21 cellular contexts compared by ENCODE assay signal in genomic region chr22:45999379-45999971, GRCh38. TPM values are rescaled to one million over a fixed set of nuclear protein-coding genes. Genes with fewer than 3 reads are reported as not detected.
A peak's percentile ranks its signal among the peaks of the same experiment; 100 is the strongest.
DNase-seq lines count a peak whose midpoint lies in the region; ATAC-seq and TF ChIP-seq lines count a peak whose summit lies in the region.
"Had no signal": no experiment of that assay in that cellular context is flagged by ENCODE, and none has a peak within 500 bp of the region (broad histone marks: within the 10 kb centered on the region; RNA-seq: fewer than 3 reads in every experiment).

No MANE protein-coding gene starts in this region.

- no peak for TF ChIP-seq CTCF in lower lobe of right lung (IDR thresholded peaks at IDR 0.05)

- H3K36me3 ChIP-seq in lower lobe of right lung = no peaks in the 10 kb centered on the region
- H3K36me3 ChIP-seq: BE2C, neural progenitor cell, right lobe of liver, thoracic aorta had no signal

- ATAC-seq in lower lobe of right lung (no peak), HG03095 (IDR thresholded peaks at IDR 0.05; ENCODE audit: unreplicated experiment) (no peak)
- ATAC-seq: activated naive CD8-positive, alpha-beta T cell treated with anti-CD3 and anti-CD28 coated beads, Interleukin-2, amount 50 U/mL, for 24 hours; activated T-cell treated with anti-CD3 and anti-CD28 coated beads, Interleukin-2, amount 50 U/mL, for 4 hours; GM23338; right lobe of liver had no signal

- no peak overlapping the region for H3K4me3 ChIP-seq in lower lobe of right lung
- H3K4me3 ChIP-seq: GM23338, neural progenitor cell, right lobe of liver, thoracic aorta had no signal

- peaks cover 82% of the 10 kb centered on the region for H3K4me1 ChIP-seq in lower lobe of right lung

- H3K27ac ChIP-seq in lower lobe of right lung = peak overlapping the region; percentile 31
- H3K27ac ChIP-seq: epithelial cell of prostate, neural progenitor cell, thoracic aorta had no signal

- in situ Hi-C loops in G401 (cut with HindIII; ENCODE audit: low sequenced_read_pairs) = no loop called here

- no peaks in the 10 kb centered on the region for H3K27me3 ChIP-seq in lower lobe of right lung (ENCODE audit: low read depth)
- H3K27me3 ChIP-seq: BE2C, neural progenitor cell, right lobe of liver had no signal

- intact Hi-C loops in lower lobe of right lung (cut with DNase I) = no loop called here

- no peaks in the 10 kb centered on the region for H3K9me3 ChIP-seq in lower lobe of right lung
- H3K9me3 ChIP-seq: BE2C, right lobe of liver, thoracic aorta had no signal

- DNase-seq in G401 (ENCODE audit: low spot score) = peak; percentile 92
- peak; percentile 29 for DNase-seq in NCI-H128 (lab: John Stamatoyannopoulos, UW; ENCODE audit: unreplicated experiment)
- DNase-seq in SHP77 (lab: John Stamatoyannopoulos, UW) = peak; percentile 80 to 89
- DNase-seq in lower lobe of right lung = peak; percentile 39
- no peak for DNase-seq in middle frontal gyrus (ENCODE audit: extremely low spot score, low spot score)
- no peak for DNase-seq in activated CD8-positive, alpha-beta memory T cell treated with anti-CD3 and anti-CD28 coated beads, Interleukin-2, amount 50 U/mL, for 48 hours
- DNase-seq: activated CD4-positive, alpha-beta T cell treated with anti-CD3 and anti-CD28 coated beads, Interleukin-2, amount 50 U/mL, for 1 hour; activated naive CD8-positive, alpha-beta T cell treated with anti-CD3 and anti-CD28 coated beads, Interleukin-2, amount 50 U/mL, for 24 hours; activated T-cell treated with anti-CD3 and anti-CD28 coated beads, Interleukin-2, amount 50 U/mL, for 4 hours; BE2C; DND-41; Kasumi-1; mesendoderm; NCI-H187; stimulated activated CD4-positive, alpha-beta T cell treated with anti-CD3 and anti-CD28 coated beads, Interleukin-2, amount 100 ng/mL, for 48 hours had no signal

RNA-seq across cellular contexts. Expression of gene WNT7B, which starts 22.5 kb away (rescaled TPM):
- total RNA-seq in G401 (2014; rRNA removed; shearing (Covaris generic)) = not detected in 2 replicates
- 6.3 TPM for total RNA-seq in lower lobe of right lung
- total RNA-seq: thoracic aorta had no signal

Comparison
In these comparisons a context has a peak if more than half of its experiments do, and no peak if none do; other contexts are left out.
1. DNase-seq: peak in G401 (single experiment), NCI-H128 (single experiment), SHP77 (2 of 2) and lower lobe of right lung (single experiment); none in middle frontal gyrus (single experiment) and activated CD8-positive, alpha-beta memory T cell treated with anti-CD3 and anti-CD28 coated beads, Interleukin-2, amount 50 U/mL, for 48 hours (single experiment).